Comparison of ENCODE assay signal across 14 cellular contexts in the genomic region with DNA sequence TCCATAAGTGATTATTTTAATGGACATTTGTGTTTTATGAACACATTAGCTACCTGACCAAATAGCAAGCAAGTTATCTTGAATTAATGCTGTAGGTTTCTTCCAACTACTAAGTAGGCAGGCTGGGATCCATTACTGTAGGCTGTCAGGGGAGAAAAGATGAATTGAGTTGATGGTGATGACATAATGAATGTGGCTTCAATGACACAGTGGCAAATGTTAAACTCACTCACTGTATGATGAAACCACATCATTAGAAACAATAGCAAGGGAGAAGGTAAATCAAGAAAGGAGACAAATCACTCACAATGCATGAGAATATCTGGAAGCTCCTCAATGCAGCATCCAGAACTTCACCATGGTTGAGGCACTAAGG.
DNase-seq lines count a peak whose midpoint lies in the region; ATAC-seq, FAIRE-seq and TF ChIP-seq lines count a peak whose summit lies in the region.
"Had no signal": no experiment of that assay in that cellular context is flagged by ENCODE, and none has a peak within 500 bp of the region (broad histone marks: within the 10 kb centered on the region; RNA-seq: fewer than 3 reads in every experiment).

No MANE protein-coding gene starts in this region.

- no peak for FAIRE-seq in H54 (lab: Jason Lieb, UNC)

- DNase-seq in stimulated activated naive CD8-positive, alpha-beta T cell treated with anti-CD3 and anti-CD28 coated beads, Interleukin-15, Interleukin-2, amounts not matched to agents 100 U/mL and 50 U/mL, for 24 hours, result no peak
- DNase-seq in colonic mucosa, result no peak
- no peak for DNase-seq in NCI-H345 (lab: John Stamatoyannopoulos, UW)
- DNase-seq in activated T-cell treated with anti-CD3 and anti-CD28 coated beads, Interleukin-2, amount 50 U/mL, for 1 hour, result no peak
- DNase-seq in NCI-H82 treated with DMSO at 0.1 percent for 48 hours (lab: John Stamatoyannopoulos, UW; ENCODE audit: unreplicated experiment), result no peak
- no peak for DNase-seq in H54 (ENCODE audit: insufficient read length, low spot score)
- DNase-seq: NCI-H1105 treated with DMSO at 0.1 percent for 48 hours, NCI-H510A, occipital lobe had no signal

- no peak overlapping the region for H3K4me3 ChIP-seq in colonic mucosa

- no peak for ATAC-seq in stimulated activated naive CD8-positive, alpha-beta T cell treated with anti-CD3 and anti-CD28 coated beads, Interleukin-15, Interleukin-2, amounts not matched to agents 100 U/mL and 50 U/mL, for 24 hours
- peak; percentile 19 for ATAC-seq in HG03378 (IDR thresholded peaks at IDR 0.05; ENCODE audit: unreplicated experiment)

- H3K36me3 Mint-ChIP-seq in stimulated activated naive CD8-positive, alpha-beta T cell treated with anti-CD3 and anti-CD28 coated beads, Interleukin-15, Interleukin-2, amounts not matched to agents 100 ng/mL and 50 ng/mL, for 24 hours (ENCODE audit: low read depth), result no peaks in the 10 kb centered on the region
- H3K36me3 Mint-ChIP-seq: activated naive CD8-positive, alpha-beta T cell had no signal

- H3K27ac ChIP-seq in colonic mucosa, result peak overlapping the region; percentile 56
- H3K27ac ChIP-seq: epithelial cell of prostate had no signal

- H3K4me1 ChIP-seq in colonic mucosa, result peaks cover 6% of the 10 kb centered on the region

- intact Hi-C loops in colonic mucosa (cut with DNase I), result no loop called here

- H3K9me3 Mint-ChIP-seq in stimulated activated naive CD8-positive, alpha-beta T cell treated with anti-CD3 and anti-CD28 coated beads, Interleukin-15, Interleukin-2, amounts not matched to agents 100 ng/mL and 50 ng/mL, for 24 hours, result no peaks in the 10 kb centered on the region
- H3K9me3 Mint-ChIP-seq: central memory CD8-positive, alpha-beta T cell had no signal

- no peaks in the 10 kb centered on the region for H3K9me3 ChIP-seq in colonic mucosa

- peaks cover 4% of the 10 kb centered on the region for H3K27me3 Mint-ChIP-seq in stimulated activated naive CD8-positive, alpha-beta T cell treated with anti-CD3 and anti-CD28 coated beads, Interleukin-15, Interleukin-2, amounts not matched to agents 100 ng/mL and 50 ng/mL, for 24 hours

- no peak overlapping the region for H3K9ac ChIP-seq in colonic mucosa (ENCODE audit: low read depth in 2 of 2, low read length in 2 of 2)

- H3K36me3 ChIP-seq in colonic mucosa, result no peaks in the 10 kb centered on the region

- H3K27me3 ChIP-seq in colonic mucosa, result no peaks in the 10 kb centered on the region

- peaks cover 10% of the 10 kb centered on the region for H3K4me1 Mint-ChIP-seq in stimulated activated naive CD8-positive, alpha-beta T cell treated with anti-CD3 and anti-CD28 coated beads, Interleukin-15, Interleukin-2, amounts not matched to agents 100 ng/mL and 50 ng/mL, for 24 hours (ENCODE audit: low read depth)
- H3K4me1 Mint-ChIP-seq: central memory CD8-positive, alpha-beta T cell had no signal

- no peak for TF ChIP-seq POLR2A in H54 (IDR thresholded peaks at IDR 0.05; ENCODE audit: low read depth, low read length)

- no peak for TF ChIP-seq CTCF in colonic mucosa (IDR thresholded peaks at IDR 0.05)

- peak overlapping the region; percentile 34 for H3K27ac Mint-ChIP-seq in stimulated activated naive CD8-positive, alpha-beta T cell treated with anti-CD3 and anti-CD28 coated beads, Interleukin-15, Interleukin-2, amounts not matched to agents 100 ng/mL and 50 ng/mL, for 24 hours
- H3K27ac Mint-ChIP-seq: activated naive CD8-positive, alpha-beta T cell had no signal

- no peak overlapping the region for H3K4me3 Mint-ChIP-seq in stimulated activated naive CD8-positive, alpha-beta T cell treated with anti-CD3 and anti-CD28 coated beads, Interleukin-15, Interleukin-2, amounts not matched to agents 100 ng/mL and 50 ng/mL, for 24 hours
- H3K4me3 Mint-ChIP-seq: activated naive CD8-positive, alpha-beta T cell; central memory CD8-positive, alpha-beta T cell had no signal
